In genomic region chr9:34651876-34652602, GRCh38 we compare ENCODE assay signal across 8 cellular contexts. TPM values are rescaled to one million over a fixed set of nuclear protein-coding genes. Genes with fewer than 3 reads are reported as not detected.
A peak's percentile ranks its signal among the peaks of the same experiment; 100 is the strongest.
DNase-seq lines count a peak whose midpoint lies in the region; ATAC-seq and TF ChIP-seq lines count a peak whose summit lies in the region.

IL11RA (plus strand) TSS chr9:34652185; CDS start chr9:34655218, 3,033 bp downstream.

- peaks cover 35% of the 10 kb centered on the region for H3K9me1 ChIP-seq in IMR-90 (ENCODE audit: insufficient read depth, low read length)

- H3K36me3 ChIP-seq in IMR-90 (ENCODE audit: control insufficient read depth, insufficient read depth, low read length): peaks cover 16% of the 10 kb centered on the region
- H3K36me3 ChIP-seq in liver (ENCODE audit: control insufficient read depth in 4 of 4, insufficient read depth in 3 of 4, low read depth in 1 of 4, low read length in 3 of 4): peaks cover 0 to 15% (median 10%) of the 10 kb centered on the region in 4 donors

- dilution Hi-C loops in IMR-90 (cut with HindIII; ENCODE audit: low sequenced_read_pairs, unreplicated experiment): no loop called here

- POLR2A ChIA-PET in IMR-90 (lab: Charles Lee; ENCODE audit: unreplicated experiment): no interaction called here

- peak within 1 kb of the TSS; percentile 91 for H3K14ac ChIP-seq in IMR-90 (replicated peaks; ENCODE audit: low read depth, low read length)

- H2BK20ac ChIP-seq in IMR-90 (ENCODE audit: low read depth, low read length): no peak within 1 kb of the TSS; the same call in 1 of the 2 replicates

- peak within 1 kb of the TSS; percentile 81 to 94 for H4K8ac ChIP-seq in IMR-90 (ENCODE audit: low read depth in 2 of 2, low read length in 2 of 2)

- peak within 1 kb of the TSS; percentile 85 for H3K18ac ChIP-seq in IMR-90 (ENCODE audit: low read depth, low read length)

- H3K27ac ChIP-seq in IMR-90 (ENCODE audit: insufficient read depth, low read length): peak within 1 kb of the TSS; percentile 88
- H3K27ac ChIP-seq in liver (ENCODE audit: low read depth in 1 of 2, low read length in 2 of 2): peak within 1 kb of the TSS; percentile 58 to 80

- in situ Hi-C loops in IMR-90 (cut with MboI; ENCODE audit: low sequenced_read_pairs): no loop called here

- BruUV-seq in IMR-90 (replicated peaks; lab: Mats Ljungman, UMichigan): no TSS peak

- H3K23ac ChIP-seq in IMR-90 (ENCODE audit: low read depth, low read length): peak within 1 kb of the TSS; percentile 89

- H3K56ac ChIP-seq in IMR-90 (ENCODE audit: extremely low read depth, insufficient read depth, low read length): peak within 1 kb of the TSS; percentile 89

- peaks cover 15 to 48% of the 10 kb centered on the region in 2 experiments for H3K79me1 ChIP-seq in IMR-90 (ENCODE audit: low read depth in 1 of 2, low read length in 2 of 2)

- TF ChIP-seq RAD21 in IMR-90 (IDR thresholded peaks at IDR 0.05; ENCODE audit: low read length) (no peak), liver (IDR thresholded peaks at IDR 0.05) (peak in 1 of 2 donors; percentile 36)

- H3K4me2 ChIP-seq in IMR-90 (ENCODE audit: low read depth, low read length): peak within 1 kb of the TSS; percentile 99

- TF ChIP-seq CTCF in IMR-90 (conservative IDR thresholded peaks at IDR 0.05; ENCODE audit: low read depth, low read length) (no peak), liver (IDR thresholded peaks at IDR 0.05; ENCODE audit: low read depth, low read length, missing input control) (no peak)

- H2BK5ac ChIP-seq in IMR-90 (ENCODE audit: low read depth, low read length, poor library complexity, severe bottlenecking): peak within 1 kb of the TSS; percentile 80

- intact Hi-C loops in IMR-90 (cut with micrococcal nuclease): no loop called here

- H4K5ac ChIP-seq in IMR-90 (ENCODE audit: low read depth, low read length): peak within 1 kb of the TSS; percentile 99

- peak within 1 kb of the TSS; percentile 88 for H2AFZ ChIP-seq in IMR-90 (replicated peaks; ENCODE audit: low read length, poor library complexity)

- H2AK5ac ChIP-seq in IMR-90 (ENCODE audit: low read depth, low read length): peak within 1 kb of the TSS; percentile 97

- no peak for TF ChIP-seq POLR2A in IMR-90 (IDR thresholded peaks at IDR 0.05; ENCODE audit: low read depth, low read length)

- H2BK15ac ChIP-seq in IMR-90 (ENCODE audit: low read depth, low read length): peak within 1 kb of the TSS; percentile 12; the same call in 1 of the 3 replicates

- DNase-seq in CMK (ENCODE audit: low read depth) (peak; percentile 79), IMR-90 (peak; percentile 84), ecto neural progenitor cell (ENCODE audit: low spot score) (peak; percentile 94)
- peak; percentile 80 for DNase-seq in activated CD4-positive, alpha-beta T cell treated with anti-CD3 and anti-CD28 coated beads for 48 hours
- peak; percentile 25 to 43 for DNase-seq in stimulated activated CD4-positive, alpha-beta T cell treated with anti-CD3 and anti-CD28 coated beads, Interleukin-2, amount 100 ng/mL, for 48 hours

- WGBS in IMR-90 (ENCODE audit: extremely low coverage in 2 of 2, insufficient read length in 1 of 2), 2 experiments: 2% methylated on average over 15 of the region's 24 CpGs; no CpG with 5 or more reads in 1 of the 2 experiments
- WGBS in liver: 6% methylated on average over 24 of the region's 24 CpGs

- H3K4me1 ChIP-seq in IMR-90 (ENCODE audit: control insufficient read depth, insufficient read depth, low read length): peaks cover 42% of the 10 kb centered on the region
- H3K4me1 ChIP-seq in liver (ENCODE audit: control insufficient read depth in 4 of 4, insufficient read depth in 4 of 4, low read length in 3 of 4): peaks cover 14 to 71% (median 64%) of the 10 kb centered on the region in 4 donors

- ATAC-seq in IMR-90 (ENCODE audit: low read depth) (peak; percentile 86), GM21528 (IDR thresholded peaks at IDR 0.05; ENCODE audit: low FRiP score, unreplicated experiment) (no peak), GM18519 (IDR thresholded peaks at IDR 0.05; ENCODE audit: low FRiP score, unreplicated experiment) (no peak)

- peak within 1 kb of the TSS; percentile 73; the same call in 1 of the 2 replicates for H2BK120ac ChIP-seq in IMR-90 (ENCODE audit: low read depth, low read length)

- H4K20me1 ChIP-seq in IMR-90 (ENCODE audit: insufficient read depth, low read length): no peaks in the 10 kb centered on the region

- CTCF ChIA-PET in IMR-90 (lab: Yijun Ruan, JAX): interaction anchor here (1.9 kb wide), 1 partner anchor 13 kb away, joined by 6 read pairs; no protein-coding TSS in a partner anchor

- H2AK9ac ChIP-seq in IMR-90 (replicated peaks; ENCODE audit: low read depth, low read length, poor library complexity): peak within 1 kb of the TSS; percentile 81

- H3K9me3 ChIP-seq in IMR-90 (ENCODE audit: control insufficient read depth, insufficient read depth, low read length): no peaks in the 10 kb centered on the region
- H3K9me3 ChIP-seq in liver (ENCODE audit: control insufficient read depth in 4 of 4, low read length in 3 of 4): no peaks in the 10 kb centered on the region

- H4K91ac ChIP-seq in IMR-90 (ENCODE audit: insufficient read depth, low read depth, low read length): peak within 1 kb of the TSS; percentile 84

- H3K4ac ChIP-seq in IMR-90 (ENCODE audit: low read depth, low read length): peak within 1 kb of the TSS; percentile 90

- H3K9ac ChIP-seq in IMR-90 (ENCODE audit: low read depth, low read length) (peak within 1 kb of the TSS; percentile 99), liver (ENCODE audit: low read depth in 1 of 2, low read length in 2 of 2) (peak within 1 kb of the TSS; percentile 56 to 87)

- H3K27me3 ChIP-seq in IMR-90 (ENCODE audit: control insufficient read depth, insufficient read depth, low read length) (no peaks in the 10 kb centered on the region), liver (ENCODE audit: control insufficient read depth in 4 of 4, insufficient read depth in 4 of 4, low read length in 3 of 4) (no peaks in the 10 kb centered on the region)

- peak within 1 kb of the TSS; percentile 75 for H3K4me3 ChIP-seq in IMR-90 (ENCODE audit: insufficient read depth, low read depth, low read length)
- H3K4me3 ChIP-seq in liver (ENCODE audit: low read depth in 1 of 3, low read length in 3 of 3): peak within 1 kb of the TSS; percentile 30 to 70 (median 50)

TF ChIP-seq in IMR-90, 13 proteins besides CTCF, POLR2A, EP300 and RAD21:
- TF ChIP-seq MAZ (IDR thresholded peaks at IDR 0.05; ENCODE audit: borderline replicate concordance, low read depth, low read length) (peak; percentile 84; the same call in 1 of the 2 replicates), USF2 (IDR thresholded peaks at IDR 0.05; ENCODE audit: low read depth, low read length) (no peak), MXI1 (IDR thresholded peaks at IDR 0.05; ENCODE audit: borderline replicate concordance, low read depth, low read length) (no peak; the same call in 1 of the 2 replicates), FOS (IDR thresholded peaks at IDR 0.05; ENCODE audit: low read depth, low read length) (no peak)

TF ChIP-seq in liver, 16 proteins besides CTCF, POLR2A, EP300 and RAD21 (continues in another document):
- TF ChIP-seq ATF3 (IDR thresholded peaks at IDR 0.05) (no peak), GABPA (IDR thresholded peaks at IDR 0.05 in 1 of 2, conservative IDR thresholded peaks at IDR 0.05 in 1 of 2) (peak in 1 of 2 donors; percentile 87), MAX (IDR thresholded peaks at IDR 0.05) (no peak), REST (IDR thresholded peaks at IDR 0.05) (peak; percentile 61), NR2F2 (IDR thresholded peaks at IDR 0.05) (peak; percentile 78), FOXA2 (IDR thresholded peaks at IDR 0.05) (no peak), FOXA1 (IDR thresholded peaks at IDR 0.05) (peak; percentile 28), RXRA (IDR thresholded peaks at IDR 0.05) (peak; percentile 57 to 68), JUND (IDR thresholded peaks at IDR 0.05) (no peak), HNF4A (conservative IDR thresholded peaks at IDR 0.05) (peak; percentile 96 to 97)

RNA-seq across cellular contexts. Expression of gene IL11RA, which starts in this region (rescaled TPM):
- total RNA-seq in IMR-90 (2012; rRNA removed) (6.9 and 8.2 TPM in 2 replicates), liver (10 to 100 TPM; 14.8 to 35.3 TPM)
- polyA plus RNA-seq in IMR-90 (2012; rRNA removed) (15.9 and 19.2 TPM in 2 replicates), liver (10 to 100 TPM in 1 of 2 donors, 1 to 10 TPM in 1; 10.0 to 14.7 TPM)
- 15.4 and 16.4 TPM in 2 replicates for polyA plus RNA-seq in IMR-90 (2012; cell fraction: cytosol; rRNA removed)
- polyA plus RNA-seq in IMR-90 (2012; cell fraction: nucleus; rRNA removed; ENCODE audit: low replicate concordance): 81.4 and 161 TPM in 2 replicates

Comparison
In these comparisons a context has a peak if more than half of its experiments do, and no peak if none do; other contexts are left out.
1. DNase-seq: peak in every context shown above with its lines; median percentile 94 in ecto neural progenitor cell; 84 in IMR-90; 80 in activated CD4-positive, alpha-beta T cell treated with anti-CD3 and anti-CD28 coated beads for 48 hours; 79 in CMK; 34 in stimulated activated CD4-positive, alpha-beta T cell treated with anti-CD3 and anti-CD28 coated beads, Interleukin-2, amount 100 ng/mL, for 48 hours.